Comparison of ENCODE assay signal across 23 cellular contexts in genomic region chr3:73257186-73257585, GRCh38.
"Had no signal": no experiment of that assay in that cellular context is flagged by ENCODE, and none has a peak within 500 bp of the region (broad histone marks: within the 10 kb centered on the region; RNA-seq: fewer than 3 reads in every experiment).

No MANE protein-coding gene starts in this region.

- ATAC-seq: K562 had no signal

- H3K4me1 ChIP-seq: Peyer's patch, SJSA1 had no signal

- H3K4me3 Mint-ChIP-seq: IgD-negative memory B cell had no signal

- H3K27ac ChIP-seq: KMS-11, PC-9, Peyer's patch, SJSA1, SK-N-MC had no signal

- H3K27me3 ChIP-seq: Peyer's patch, SJSA1 had no signal

- H3K9ac ChIP-seq: KMS-11 had no signal

- H3K36me3 ChIP-seq: Peyer's patch, SJSA1 had no signal

- H3K4me1 Mint-ChIP-seq: IgD-negative memory B cell had no signal

- H3K4me3 ChIP-seq: K562, PC-9, Peyer's patch, SJSA1, SK-N-MC had no signal

- H3K9me3 ChIP-seq: Peyer's patch, SJSA1 had no signal

- H3K4me2 ChIP-seq: KMS-11, PC-9 had no signal

- H3K36me3 Mint-ChIP-seq: IgD-negative memory B cell had no signal

- H2AFZ ChIP-seq: PC-9 had no signal

- H3K27ac Mint-ChIP-seq: IgD-negative memory B cell had no signal

- DNase-seq: Kasumi-1, MM.1S, NCI-H1092 treated with DMSO at 0.1 percent for 48 hours, NCI-H1436, NCI-H187, NCI-H2029, NCI-H2081 treated with DMSO at 0.1 percent for 48 hours, NCI-H2171, NCI-H226, NCI-H446, NCI-H510A, NCI-H524 treated with DMSO at 0.1 percent for 48 hours, NCI-H69, NCI-H774, PC-9, Peyer's patch, Right ventricle myocardium superior, SIG-M5 had no signal
